ENCODE assay signal across 24 cellular contexts in genomic region chr7:77180990-77181595, GRCh38. TPM values are rescaled to one million over a fixed set of nuclear protein-coding genes. Genes with fewer than 3 reads are reported as not detected.
"Had no signal": no experiment of that assay in that cellular context is flagged by ENCODE, and none has a peak within 500 bp of the region (broad histone marks: within the 10 kb centered on the region; RNA-seq: fewer than 3 reads in every experiment).

No MANE protein-coding gene starts in this region.

- H3K4me1 Mint-ChIP-seq: WTC11 had no signal

- H3K9me3 Mint-ChIP-seq: WTC11 had no signal

- DNase-seq: activated CD4-positive, alpha-beta T cell treated with anti-CD3 and anti-CD28 coated beads for 48 hours; activated CD4-positive, alpha-beta T cell treated with anti-CD3 and anti-CD28 coated beads, Interleukin-2, amount 50 U/mL, for 4 hours; activated CD4-positive, CD25-positive, alpha-beta regulatory T cell treated with anti-CD3 and anti-CD28 coated beads, Interleukin-2, amount 50 U/mL, for 72 hours; activated CD8-positive, alpha-beta memory T cell treated with anti-CD3 and anti-CD28 coated beads, Interleukin-2, amount 50 U/mL, for 48 hours; activated CD8-positive, alpha-beta T cell treated with anti-CD3 and anti-CD28 coated beads, Interleukin-2, amount 10 ng/mL, durations not matched to agents 7 days and 5 days; activated naive CD4-positive, alpha-beta T cell treated with anti-CD3 and anti-CD28 coated beads, Interleukin-2, amount 50 U/mL, for 16 hours; activated T-cell treated with anti-CD3 and anti-CD28 coated beads, Interleukin-2, amount 50 U/mL, for 1 hour; amygdala; brain microvascular endothelial cell; cerebellar nuclear complex; Kasumi-1; KBM-7; NCI-H1092; NCI-H1417; NCI-H2029 treated with DMSO at 0.1 percent for 48 hours; NCI-H446; NCI-H524; PC-3; SHP77 treated with DMSO at 0.1 percent for 48 hours had no signal

- H3K4me3 Mint-ChIP-seq: activated CD8-positive, alpha-beta T cell treated with anti-CD3 and anti-CD28 coated beads, Interleukin-2, amount 10 ng/mL, durations not matched to agents 7 days and 5 days; T-helper 1 cell treated with Interleukin-12 subunit alpha and Interleukin-12 subunit beta and Interleukin-4 antibody, amounts not matched to agents 30 μg/mL and 1 μg/mL, for 36 hours; WTC11 had no signal

- ATAC-seq: activated CD8-positive, alpha-beta T cell treated with anti-CD3 and anti-CD28 coated beads, Interleukin-2, amount 10 ng/mL, durations not matched to agents 7 days and 5 days; PC-3; WTC11 had no signal

- H3K36me3 ChIP-seq: brain microvascular endothelial cell, cardiac muscle cell had no signal

- H3K27ac ChIP-seq: brain microvascular endothelial cell, cardiac muscle cell had no signal

- H3K4me3 ChIP-seq: cardiac muscle cell had no signal

- H3K27me3 ChIP-seq: brain microvascular endothelial cell, cardiac muscle cell had no signal

- H3K27ac Mint-ChIP-seq: activated CD8-positive, alpha-beta T cell treated with anti-CD3 and anti-CD28 coated beads, Interleukin-2, amount 10 ng/mL, durations not matched to agents 7 days and 5 days; T-helper 1 cell treated with Interleukin-12 subunit alpha and Interleukin-12 subunit beta and Interleukin-4 antibody, amounts not matched to agents 30 μg/mL and 1 μg/mL, for 36 hours; WTC11 had no signal

RNA-seq across cellular contexts. Expression of gene FGL2, which starts 18.5 kb away (rescaled TPM):
- total RNA-seq: M059J, PC-3, SK-MEL-5, WTC11 had no signal
